8 cellular contexts compared by ENCODE assay signal in the genomic region with DNA sequence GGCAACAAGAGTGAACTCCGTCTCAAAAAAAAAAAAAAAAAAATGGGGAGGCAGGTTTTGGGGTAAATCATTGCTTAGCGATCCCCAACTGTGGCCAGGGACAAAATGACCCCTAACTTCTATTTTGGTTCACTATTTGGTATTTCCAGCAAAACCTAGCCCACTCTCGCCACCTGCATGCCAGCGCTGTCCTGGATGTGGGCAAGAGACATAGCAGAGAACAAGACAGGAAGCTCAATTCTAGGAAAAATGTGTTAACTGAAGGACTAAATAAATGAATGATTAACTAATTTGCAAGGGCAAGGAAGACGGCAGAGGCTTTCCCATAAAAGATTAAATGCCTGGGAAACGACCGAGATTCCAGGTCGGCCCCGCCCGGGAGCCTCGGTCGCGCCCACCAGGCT. TPM values are rescaled to one million over a fixed set of nuclear protein-coding genes. Genes with fewer than 3 reads are reported as not detected.
DNase-seq lines count a peak whose midpoint lies in the region; ATAC-seq, FAIRE-seq and TF ChIP-seq lines count a peak whose summit lies in the region.

No MANE protein-coding gene starts in this region.

- no peaks in the 10 kb centered on the region for H3K79me2 ChIP-seq in H9 (ENCODE audit: insufficient read depth, low read length)

- H2BK20ac ChIP-seq in H9 (ENCODE audit: low read depth, low read length, poor library complexity, severe bottlenecking): no peak overlapping the region

- no peak overlapping the region for H3K23ac ChIP-seq in H9 (ENCODE audit: insufficient read length, low read depth, low read length)

- H3K27me3 ChIP-seq in AG04450 (ENCODE audit: control insufficient read depth, insufficient read depth, low read length) (no peaks in the 10 kb centered on the region), H9 (ENCODE audit: insufficient read depth, low read length) (no peaks in the 10 kb centered on the region), suprapubic skin (no peaks in the 10 kb centered on the region)

- no peak overlapping the region for H3K56ac ChIP-seq in H9 (ENCODE audit: insufficient read length, low read depth, low read length)

- no peak overlapping the region for H3K18ac ChIP-seq in H9 (ENCODE audit: insufficient read length, low read depth, low read length)

- no peaks in the 10 kb centered on the region for H4K20me1 ChIP-seq in H9 (ENCODE audit: control insufficient read depth, insufficient read depth, insufficient read length)

- no peak overlapping the region for H2BK15ac ChIP-seq in H9 (ENCODE audit: low read depth, low read length)

- TF ChIP-seq CTCF in AG04450 (IDR thresholded peaks at IDR 0.05; ENCODE audit: low read depth, low read length) (no peak), H9 (conservative IDR thresholded peaks at IDR 0.05) (0 out of 3 replicates have a peak, but pooled peaks have one; percentile 12), kidney (IDR thresholded peaks at IDR 0.05; ENCODE audit: borderline replicate concordance, extremely low read depth, insufficient read depth) (no peak), suprapubic skin (IDR thresholded peaks at IDR 0.05) (no peak)

- peaks cover 0 to 9% of the 10 kb centered on the region in 2 donors for H3K36me3 ChIP-seq in kidney (ENCODE audit: control insufficient read depth in 1 of 2, insufficient read depth in 2 of 2, low read length in 2 of 2)
- H3K36me3 ChIP-seq in suprapubic skin: peaks cover 11% of the 10 kb centered on the region

- peak overlapping the region; percentile 34 for H3K9ac ChIP-seq in H9 (ENCODE audit: extremely low read depth, insufficient read length, low read length)
- H3K9ac ChIP-seq in kidney (ENCODE audit: low read length in 2 of 2): peak overlapping the region; percentile 47 to 85

- H3K14ac ChIP-seq in H9 (ENCODE audit: insufficient read depth, low read length): no peak overlapping the region

- H2BK5ac ChIP-seq in H9 (ENCODE audit: insufficient read length, low read length): no peak overlapping the region

- no peak for FAIRE-seq in kidney (lab: Jason Lieb, UNC)

- H3K4me2 ChIP-seq in H9 (ENCODE audit: insufficient read depth, insufficient read length, low read length): peak overlapping the region; percentile 63

- peak overlapping the region; percentile 78 to 95 for H3K4me3 Mint-ChIP-seq in H9
- H3K4me3 Mint-ChIP-seq in activated naive CD8-positive, alpha-beta T cell treated with anti-CD3 and anti-CD28 coated beads, Interleukin-2, amount 10 ng/mL, durations not matched to agents 7 days and 5 days: peak overlapping the region; percentile 93

- no peaks in the 10 kb centered on the region; the same call in 1 of the 2 replicates for H3K27me3 Mint-ChIP-seq in H9 (ENCODE audit: low read depth)
- no peaks in the 10 kb centered on the region for H3K27me3 Mint-ChIP-seq in activated naive CD8-positive, alpha-beta T cell treated with anti-CD3 and anti-CD28 coated beads, Interleukin-2, amount 10 ng/mL, durations not matched to agents 7 days and 5 days

- no peak for ATAC-seq in activated naive CD8-positive, alpha-beta T cell treated with anti-CD3 and anti-CD28 coated beads, Interleukin-2, amount 10 ng/mL, durations not matched to agents 7 days and 5 days (ENCODE audit: low read depth)

- H3K27ac ChIP-seq in AG04450 (ENCODE audit: low read depth, low read length): no peak overlapping the region
- H3K27ac ChIP-seq in H9 (ENCODE audit: insufficient read length, low read depth, low read length): no peak overlapping the region
- peak overlapping the region; percentile 82 to 92 for H3K27ac ChIP-seq in kidney (ENCODE audit: low read depth in 2 of 2, low read length in 2 of 2)
- H3K27ac ChIP-seq in suprapubic skin: peak overlapping the region; percentile 90

- H3K9me3 ChIP-seq in AG04450 (ENCODE audit: control insufficient read depth, insufficient read depth, low read length) (no peaks in the 10 kb centered on the region), H9 (ENCODE audit: control insufficient read depth, low read depth, low read length) (no peaks in the 10 kb centered on the region), kidney (ENCODE audit: control insufficient read depth in 1 of 2, low read length in 2 of 2) (no peaks in the 10 kb centered on the region), suprapubic skin (no peaks in the 10 kb centered on the region)

- H4K8ac ChIP-seq in H9 (replicated peaks; ENCODE audit: insufficient read length, low read depth, low read length): no peak overlapping the region

- intact Hi-C loops in kidney (cut with DNase I): no loop called here

- no peak overlapping the region for H4K91ac ChIP-seq in H9 (ENCODE audit: insufficient read length, low read depth, low read length)

- no peak overlapping the region for H2AFZ ChIP-seq in H9 (ENCODE audit: low read length)

- H3K79me1 ChIP-seq in H9 (ENCODE audit: insufficient read depth, low read depth, low read length, poor library complexity, severe bottlenecking): no peaks in the 10 kb centered on the region

- TF ChIP-seq EP300 in suprapubic skin (IDR thresholded peaks at IDR 0.05): no peak

- DNase-seq in AG04450 (ENCODE audit: low read depth, low spot score) (no peak), H9 (no peak), kidney (no peak), suprapubic skin (ENCODE audit: low spot score in 2 of 2) (no peak), HK-2 (ENCODE audit: unreplicated experiment) (no peak), cerebellar nuclear complex (lab: John Stamatoyannopoulos, UW) (no peak), NCI-H774 (lab: John Stamatoyannopoulos, UW) (no peak)
- DNase-seq in activated naive CD8-positive, alpha-beta T cell treated with anti-CD3 and anti-CD28 coated beads, Interleukin-2, amount 10 ng/mL, durations not matched to agents 7 days and 5 days: no peak

- no peak for TF ChIP-seq POLR2A in suprapubic skin (IDR thresholded peaks at IDR 0.05)

- POLR2A ChIA-PET in AG04450 (lab: Yijun Ruan, JAX): interaction anchor here (0.6 to 1.4 kb wide), 11 partner anchors 9 to 1173 kb away, joined by 3 to 6 read pairs (median 4); partner anchors contain the start of genes DAG1, RHOA and TCTA
- POLR2A ChIA-PET in activated naive CD8-positive, alpha-beta T cell treated with anti-CD3 and anti-CD28 coated beads, Interleukin-2, amount 10 ng/mL, durations not matched to agents 7 days and 5 days (lab: Charles Lee): interaction anchor here (0.7 to 3.0 kb wide), 10 partner anchors 8 to 1423 kb away, joined by 3 to 47 read pairs (median 6); partner anchors contain the start of genes RHOA, TCTA and USP4

- peaks cover 0 to 11% (median 10%) of the 10 kb centered on the region in 3 experiments; a peak in 4 of 7 replicates for H3K36me3 Mint-ChIP-seq in H9 (ENCODE audit: insufficient read depth in 1 of 3, low read depth in 3 of 3)
- peaks cover 8% of the 10 kb centered on the region for H3K36me3 Mint-ChIP-seq in activated naive CD8-positive, alpha-beta T cell treated with anti-CD3 and anti-CD28 coated beads, Interleukin-2, amount 10 ng/mL, durations not matched to agents 7 days and 5 days

- H4K5ac ChIP-seq in H9 (ENCODE audit: insufficient read length, low read depth, low read length): no peak overlapping the region

- H3K4me1 ChIP-seq in H9 (ENCODE audit: insufficient read depth, low read length): no peaks in the 10 kb centered on the region
- H3K4me1 ChIP-seq in kidney (ENCODE audit: control insufficient read depth in 1 of 2, insufficient read depth in 1 of 2, low read depth in 1 of 2, low read length in 2 of 2): no peaks in the 10 kb centered on the region
- H3K4me1 ChIP-seq in suprapubic skin: peaks cover 11% of the 10 kb centered on the region

- CTCF ChIA-PET in AG04450 (lab: Charles Lee): interaction anchor here (0.7 to 1.2 kb wide), 3 partner anchors 35 to 351 kb away, joined by 3 to 6 read pairs (median 3); partner anchors contain the start of gene USP4

- peaks cover 6% of the 10 kb centered on the region for H3K23me2 ChIP-seq in H9 (ENCODE audit: insufficient read length, low read depth, low read length, poor library complexity, severe bottlenecking)

- WGBS in H9 (ENCODE audit: extremely low coverage, insufficient read length, low lambda C conversion rate): no CpG with 5 or more reads among the region's 13 CpGs
- WGBS in suprapubic skin: 8% methylated on average over 13 of the region's 13 CpGs

- H3K4me3 ChIP-seq in AG04450 (ENCODE audit: low read depth, low read length) (peak overlapping the region; percentile 77), kidney (ENCODE audit: low read length in 2 of 2) (peak overlapping the region; percentile 66 to 83), suprapubic skin (peak overlapping the region; percentile 70)

- H3K9me3 Mint-ChIP-seq in H9: no peaks in the 10 kb centered on the region
- H3K9me3 Mint-ChIP-seq in activated naive CD8-positive, alpha-beta T cell treated with anti-CD3 and anti-CD28 coated beads, Interleukin-2, amount 10 ng/mL, durations not matched to agents 7 days and 5 days: no peaks in the 10 kb centered on the region

- H3K4me1 Mint-ChIP-seq in H9: peaks cover 2 to 4% of the 10 kb centered on the region in 2 experiments; a peak in 3 of 4 replicates
- peaks cover 25% of the 10 kb centered on the region for H3K4me1 Mint-ChIP-seq in activated naive CD8-positive, alpha-beta T cell treated with anti-CD3 and anti-CD28 coated beads, Interleukin-2, amount 10 ng/mL, durations not matched to agents 7 days and 5 days

- H3K4ac ChIP-seq in H9 (ENCODE audit: low read depth, low read length): no peak overlapping the region

- no peak overlapping the region for H3T11ph ChIP-seq in H9 (ENCODE audit: low read length)

- no peak overlapping the region for H2BK120ac ChIP-seq in H9 (ENCODE audit: low read depth, low read length, poor library complexity, severe bottlenecking)

- H2AK5ac ChIP-seq in H9 (ENCODE audit: insufficient read length, low read length): no peak overlapping the region

- H2BK12ac ChIP-seq in H9 (ENCODE audit: insufficient read length, low read depth, low read length): no peak overlapping the region

- H3K27ac Mint-ChIP-seq in H9: no peak overlapping the region
- H3K27ac Mint-ChIP-seq in activated naive CD8-positive, alpha-beta T cell treated with anti-CD3 and anti-CD28 coated beads, Interleukin-2, amount 10 ng/mL, durations not matched to agents 7 days and 5 days: peak overlapping the region; percentile 96

RNA-seq across cellular contexts. Expression of gene NICN1, which starts 0.4 kb away (rescaled TPM):
- 13.3 and 15.7 TPM in 2 replicates for polyA plus RNA-seq in AG04450 (2011; rRNA removed)
- polyA minus RNA-seq in AG04450 (2011; rRNA and poly(A)+ RNA removed): 27.1 and 32.4 TPM in 2 replicates
- total RNA-seq in H9 (2021): 7.8 and 10.0 TPM in 2 replicates
- 10 to 100 TPM; 25.6 to 32.7 TPM for total RNA-seq in activated naive CD8-positive, alpha-beta T cell treated with anti-CD3 and anti-CD28 coated beads, Interleukin-2, amount 10 ng/mL, durations not matched to agents 7 days and 5 days
- total RNA-seq in kidney: 22.3 TPM
- polyA plus RNA-seq in kidney (ENCODE audit: insufficient read depth, low read depth, low replicate concordance): 27.1 TPM
- total RNA-seq in suprapubic skin: 10 to 100 TPM in 2 of 4 donors, 1 to 10 TPM in 2; 4.7 to 11.5 (median 9.1) TPM

RNA-seq across cellular contexts. Expression of gene AMT, which starts 6.4 kb away (rescaled TPM):
- polyA plus RNA-seq in AG04450 (2011; rRNA removed) (5.5 and 7.0 TPM in 2 replicates), kidney (ENCODE audit: insufficient read depth, low read depth, low replicate concordance) (44.1 TPM)
- polyA minus RNA-seq in AG04450 (2011; rRNA and poly(A)+ RNA removed): 1.4 and 1.9 TPM in 2 replicates
- total RNA-seq in H9 (2021) (38.8 and 41.2 TPM in 2 replicates), kidney (15.2 TPM), suprapubic skin (10 to 100 TPM in 1 of 4 donors, 1 to 10 TPM in 3; 2.2 to 17.3 (median 5.0) TPM)
- 10 to 100 TPM; 10.0 to 10.3 TPM for total RNA-seq in activated naive CD8-positive, alpha-beta T cell treated with anti-CD3 and anti-CD28 coated beads, Interleukin-2, amount 10 ng/mL, durations not matched to agents 7 days and 5 days

RNA-seq across cellular contexts. Expression of gene TCTA, which starts 16.5 kb away (rescaled TPM):
- polyA plus RNA-seq in AG04450 (2011; rRNA removed): 30.4 and 32.0 TPM in 2 replicates
- polyA minus RNA-seq in AG04450 (2011; rRNA and poly(A)+ RNA removed): 17.5 and 18.2 TPM in 2 replicates
- total RNA-seq in H9 (2021): 11.2 and 12.2 TPM in 2 replicates
- total RNA-seq in activated naive CD8-positive, alpha-beta T cell treated with anti-CD3 and anti-CD28 coated beads, Interleukin-2, amount 10 ng/mL, durations not matched to agents 7 days and 5 days: 10 to 100 TPM; 30.3 TPM
- total RNA-seq in kidney: 76.7 TPM
- polyA plus RNA-seq in kidney (ENCODE audit: insufficient read depth, low read depth, low replicate concordance): 83.2 TPM
- 10 to 100 TPM; 10.8 to 25.5 (median 19.6) TPM for total RNA-seq in suprapubic skin

RNA-seq across cellular contexts. Expression of gene RHOA, which starts 16.9 kb away (rescaled TPM):
- polyA plus RNA-seq in AG04450 (2011; rRNA removed) (466 and 505 TPM in 2 replicates), kidney (ENCODE audit: insufficient read depth, low read depth, low replicate concordance) (345 TPM)
- 602 and 659 TPM in 2 replicates for polyA minus RNA-seq in AG04450 (2011; rRNA and poly(A)+ RNA removed)
- total RNA-seq in H9 (2021) (403 and 409 TPM in 2 replicates), kidney (709 TPM), suprapubic skin (100 to 1,000 TPM; 315 to 373 (median 341) TPM)
- total RNA-seq in activated naive CD8-positive, alpha-beta T cell treated with anti-CD3 and anti-CD28 coated beads, Interleukin-2, amount 10 ng/mL, durations not matched to agents 7 days and 5 days: 100 to 1,000 TPM; 428 to 441 TPM

RNA-seq across cellular contexts. Expression of gene DAG1, which starts 41.4 kb away (rescaled TPM):
- 29.5 and 34.2 TPM in 2 replicates for polyA plus RNA-seq in AG04450 (2011; rRNA removed)
- 44.0 and 80.5 TPM in 2 replicates for polyA minus RNA-seq in AG04450 (2011; rRNA and poly(A)+ RNA removed)
- 93.0 and 94.0 TPM in 2 replicates for total RNA-seq in H9 (2021)
- total RNA-seq in activated naive CD8-positive, alpha-beta T cell treated with anti-CD3 and anti-CD28 coated beads, Interleukin-2, amount 10 ng/mL, durations not matched to agents 7 days and 5 days: 10 to 100 TPM; 14.1 to 17.5 TPM
- total RNA-seq in kidney: 122 TPM
- polyA plus RNA-seq in kidney (ENCODE audit: insufficient read depth, low read depth, low replicate concordance): 40.4 TPM
- total RNA-seq in suprapubic skin: 100 to 1,000 TPM in 1 of 4 donors, 10 to 100 TPM in 3; 42.1 to 102 (median 76.6) TPM

Comparison
In these comparisons a context has a peak if more than half of its experiments do, and no peak if none do; other contexts are left out.
1. H3K27ac ChIP-seq: peak in kidney (2 of 2) and suprapubic skin (single experiment); none in AG04450 (single experiment) and H9 (single experiment).
2. Peak in every context shown above with its lines, with median percentiles within 50 percentile points of each other: H3K4me3 ChIP-seq.